1 cellular context compared by ENCODE assay signal in genomic region chr10:34116220-34116623, GRCh38.
TF ChIP-seq lines count a peak whose summit lies in the region.

No MANE protein-coding gene starts in this region.

TF ChIP-seq in HepG2, 621 proteins besides CTCF, POLR2A, EP300 and RAD21 (continued from another document):
- TF ChIP-seq HDAC6 (IDR thresholded peaks at IDR 0.05; ENCODE audit: low read depth, low read length) (no peak), PLSCR1 (CRISPR knock-in tag; IDR thresholded peaks at IDR 0.05; ENCODE audit: borderline replicate concordance) (no peak), NFAT5 (CRISPR knock-in tag; IDR thresholded peaks at IDR 0.05) (no peak), TERF1 (CRISPR knock-in tag; IDR thresholded peaks at IDR 0.05) (no peak), NR2F6 (IDR thresholded peaks at IDR 0.05) (peak; percentile 83), NR2F6 (CRISPR knock-in tag; IDR thresholded peaks at IDR 0.05) (0 out of 2 replicates have a peak, but pooled peaks have one; percentile 66), RFXAP (CRISPR knock-in tag; IDR thresholded peaks at IDR 0.05; ENCODE audit: borderline replicate concordance) (no peak), ELF3 (CRISPR knock-in tag; IDR thresholded peaks at IDR 0.05) (peak; percentile 24; the same call in 1 of the 2 replicates), DZIP1 (CRISPR knock-in tag; IDR thresholded peaks at IDR 0.05) (no peak), ELF4 (CRISPR knock-in tag; IDR thresholded peaks at IDR 0.05; ENCODE audit: borderline replicate concordance) (no peak), SETDB1 (CRISPR knock-in tag; IDR thresholded peaks at IDR 0.05; ENCODE audit: borderline replicate concordance) (no peak), ZNF382 (CRISPR knock-in tag; IDR thresholded peaks at IDR 0.05; ENCODE audit: borderline replicate concordance) (no peak)
